ENCODE assay signal across 22 cellular contexts in genomic region chr11:106552694-106553203, GRCh38.
"Had no signal": no experiment of that assay in that cellular context is flagged by ENCODE, and none has a peak within 500 bp of the region (broad histone marks: within the 10 kb centered on the region; RNA-seq: fewer than 3 reads in every experiment).

No MANE protein-coding gene starts in this region.

- H3K36me3 Mint-ChIP-seq: activated naive CD8-positive, alpha-beta T cell; brain; stimulated activated memory B cell treated with anti-CD40 and anti-IgM and Interleukin-4, amounts not matched to agents 10 μg/mL and 1 μg/mL and 100 μg/mL, for 72 hours had no signal

- H3K4me1 Mint-ChIP-seq: activated CD8-positive, alpha-beta memory T cell treated with anti-CD3 and anti-CD28 coated beads, Interleukin-2, amount 10 ng/mL, durations not matched to agents 7 days and 5 days; central memory CD8-positive, alpha-beta T cell; nephron progenitor cell; stimulated activated memory B cell treated with anti-CD40 and anti-IgM and Interleukin-4, amounts not matched to agents 10 μg/mL and 1 μg/mL and 100 μg/mL, for 72 hours had no signal

- H3K27me3 Mint-ChIP-seq: activated CD8-positive, alpha-beta memory T cell treated with anti-CD3 and anti-CD28 coated beads, Interleukin-2, amount 10 ng/mL, durations not matched to agents 7 days and 5 days; activated naive CD8-positive, alpha-beta T cell; central memory CD8-positive, alpha-beta T cell; dendritic cell treated with granulocyte-macrophage colony-stimulating factor and Interleukin-4, amounts not matched to agents 40 ng/mL and 50 ng/mL, for 4 days; stimulated activated memory B cell treated with anti-CD40 and anti-IgM and Interleukin-4, amounts not matched to agents 10 μg/mL and 1 μg/mL and 100 μg/mL, for 72 hours had no signal

- H3K4me3 ChIP-seq: left lung, transverse colon had no signal

- H3K4me1 ChIP-seq: left lung, parathyroid adenoma, transverse colon had no signal

- H3K36me3 ChIP-seq: left lung, transverse colon had no signal

- DNase-seq: activated CD4-positive, alpha-beta T cell treated with anti-CD3 and anti-CD28 coated beads for 1 hour; activated CD4-positive, alpha-beta T cell treated with anti-CD3 and anti-CD28 coated beads, Interleukin-2, amount 50 U/mL, for 48 hours; activated CD8-positive, alpha-beta memory T cell treated with anti-CD3 and anti-CD28 coated beads, Interleukin-2, amount 10 ng/mL, durations not matched to agents 7 days and 5 days; activated gamma-delta T cell; activated T-cell treated with anti-CD3 and anti-CD28 coated beads, Interleukin-2, amount 50 U/mL, for 4 hours; amygdala; erythroblast; hippocampal formation; mesenchymal stem cell; nephron progenitor cell; stimulated activated CD4-positive, alpha-beta T cell treated with anti-CD3 and anti-CD28 coated beads, Interleukin-1b, Interleukin-23, amount 100 ng/mL, for 48 hours; substantia nigra; SW 1271; transverse colon had no signal

- H3K27ac ChIP-seq: left lung, parathyroid adenoma, transverse colon had no signal

- H3K79me2 ChIP-seq: parathyroid adenoma had no signal

- H3K4me3 Mint-ChIP-seq: activated CD8-positive, alpha-beta memory T cell treated with anti-CD3 and anti-CD28 coated beads, Interleukin-2, amount 10 ng/mL, durations not matched to agents 7 days and 5 days; activated naive CD8-positive, alpha-beta T cell; activated T-cell treated with anti-CD3 and anti-CD28 coated beads, Interleukin-2, amount 50 U/mL, for 4 hours; brain; central memory CD8-positive, alpha-beta T cell; dendritic cell treated with granulocyte-macrophage colony-stimulating factor and Interleukin-4, amounts not matched to agents 40 ng/mL and 50 ng/mL, for 4 days; nephron progenitor cell; stimulated activated memory B cell treated with anti-CD40 and anti-IgM and Interleukin-4, amounts not matched to agents 10 μg/mL and 1 μg/mL and 100 μg/mL, for 72 hours; T-helper 2 cell treated with Interferon-gamma antibody and Interleukin-4, amounts not matched to agents 5 μg/mL and 100 μg/mL, for 36 hours had no signal

- H2AFZ ChIP-seq: parathyroid adenoma had no signal

- H3K27ac Mint-ChIP-seq: activated CD8-positive, alpha-beta memory T cell treated with anti-CD3 and anti-CD28 coated beads, Interleukin-2, amount 10 ng/mL, durations not matched to agents 7 days and 5 days; activated naive CD8-positive, alpha-beta T cell; brain; dendritic cell treated with granulocyte-macrophage colony-stimulating factor and Interleukin-4, amounts not matched to agents 40 ng/mL and 50 ng/mL, for 4 days; nephron progenitor cell; stimulated activated memory B cell treated with anti-CD40 and anti-IgM and Interleukin-4, amounts not matched to agents 10 μg/mL and 1 μg/mL and 100 μg/mL, for 72 hours; T-helper 2 cell treated with Interferon-gamma antibody and Interleukin-4, amounts not matched to agents 5 μg/mL and 100 μg/mL, for 36 hours had no signal

- H3K27me3 ChIP-seq: left lung, transverse colon had no signal
